14 cellular contexts compared by ENCODE assay signal in the genomic region with DNA sequence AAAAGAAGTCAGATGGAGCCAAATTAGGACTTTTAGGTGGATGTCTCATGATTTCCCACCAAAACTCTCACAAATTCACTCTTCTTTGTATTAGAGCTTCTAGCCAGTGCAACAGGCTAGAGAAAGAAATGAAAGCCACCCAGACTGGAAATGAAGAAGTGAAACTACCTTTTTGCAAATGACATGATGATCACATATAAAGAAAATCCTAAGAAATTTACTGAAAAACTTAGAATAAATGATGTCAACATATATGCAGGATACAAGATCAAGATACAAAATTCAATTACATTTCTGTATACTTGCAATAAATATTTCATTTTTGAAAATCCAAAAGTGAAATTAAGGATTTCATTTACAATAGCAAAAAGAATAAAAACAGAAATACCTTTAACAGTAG.
DNase-seq lines count a peak whose midpoint lies in the region; ATAC-seq and TF ChIP-seq lines count a peak whose summit lies in the region.
"Had no signal": no experiment of that assay in that cellular context is flagged by ENCODE, and none has a peak within 500 bp of the region (broad histone marks: within the 10 kb centered on the region; RNA-seq: fewer than 3 reads in every experiment).

No MANE protein-coding gene starts in this region.

- H3K79me2 ChIP-seq in Loucy (ENCODE audit: insufficient read depth, low read length) = peaks cover 63% of the 10 kb centered on the region
- H3K79me2 ChIP-seq in neural progenitor cell (ENCODE audit: low read depth) = peaks cover 78% of the 10 kb centered on the region

- peaks cover 9% of the 10 kb centered on the region for H3K4me1 Mint-ChIP-seq in neural progenitor cell
- no peaks in the 10 kb centered on the region for H3K4me1 Mint-ChIP-seq in endodermal cell

- H3K27me3 ChIP-seq in Loucy (ENCODE audit: insufficient read depth, low read length, poor library complexity, severe bottlenecking) (no peaks in the 10 kb centered on the region), neural progenitor cell (no peaks in the 10 kb centered on the region), endodermal cell (ENCODE audit: control insufficient read depth, insufficient read depth, low read length, poor library complexity, severe bottlenecking) (no peaks in the 10 kb centered on the region), SJCRH30 (no peaks in the 10 kb centered on the region)
- H3K27me3 ChIP-seq: heart right ventricle, neutrophil had no signal

- peak; percentile 18 for ATAC-seq in GM21825 (IDR thresholded peaks at IDR 0.05; ENCODE audit: unreplicated experiment)
- ATAC-seq: heart right ventricle had no signal

- H3K27ac ChIP-seq in neural progenitor cell (peak overlapping the region; percentile 63), endodermal cell (ENCODE audit: low read depth, low read length) (no peak overlapping the region), SJCRH30 (no peak overlapping the region)
- H3K27ac ChIP-seq: 22Rv1, heart right ventricle, neutrophil had no signal

- H4K20me1 ChIP-seq in Loucy (ENCODE audit: insufficient read depth, low read length, poor library complexity, severe bottlenecking) (no peaks in the 10 kb centered on the region), neural progenitor cell (ENCODE audit: low read depth) (peaks cover 78% of the 10 kb centered on the region)

- no peak for TF ChIP-seq CTCF in Loucy (conservative IDR thresholded peaks at IDR 0.05; ENCODE audit: low read length)
- TF ChIP-seq CTCF in neural progenitor cell (IDR thresholded peaks at IDR 0.05) = no peak
- no peak for TF ChIP-seq CTCF in endodermal cell (conservative IDR thresholded peaks at IDR 0.05)

- H3K4me3 Mint-ChIP-seq in neural progenitor cell = no peak overlapping the region
- H3K4me3 Mint-ChIP-seq in endodermal cell = no peak overlapping the region

- H3K36me3 ChIP-seq in Loucy (ENCODE audit: insufficient read depth, low read length) = peaks cover 58% of the 10 kb centered on the region
- peaks cover 49% of the 10 kb centered on the region for H3K36me3 ChIP-seq in neural progenitor cell
- peaks cover 94% of the 10 kb centered on the region for H3K36me3 ChIP-seq in endodermal cell (ENCODE audit: control insufficient read depth, insufficient read depth, low read length)
- peaks cover 2% of the 10 kb centered on the region; the same call in 1 of the 2 replicates for H3K36me3 ChIP-seq in SJCRH30

- peak overlapping the region; percentile 47 for H3K4me2 ChIP-seq in Loucy (ENCODE audit: low read depth, low read length, poor library complexity, severe bottlenecking)
- H3K4me2 ChIP-seq in neural progenitor cell = no peak overlapping the region

- H3K36me3 Mint-ChIP-seq in neural progenitor cell (peaks cover 83% of the 10 kb centered on the region), endodermal cell (ENCODE audit: low read depth) (peaks cover 72% of the 10 kb centered on the region)

- H3F3A ChIP-seq in Loucy (ENCODE audit: low read depth) (peaks cover 25% of the 10 kb centered on the region), neural progenitor cell (ENCODE audit: low read depth) (peaks cover 50% of the 10 kb centered on the region)

- no peaks in the 10 kb centered on the region for H3K9me2 ChIP-seq in Loucy (replicated peaks; ENCODE audit: low read depth, low read length)

- H3K4me1 ChIP-seq in Loucy (ENCODE audit: insufficient read depth, low read length, poor library complexity, severe bottlenecking) = peaks cover 87% of the 10 kb centered on the region
- peaks cover 3% of the 10 kb centered on the region for H3K4me1 ChIP-seq in neural progenitor cell
- no peaks in the 10 kb centered on the region for H3K4me1 ChIP-seq in endodermal cell (ENCODE audit: control insufficient read depth, insufficient read depth, low read length)
- H3K4me1 ChIP-seq in SJCRH30 = peaks cover 15% of the 10 kb centered on the region

- H3K9me3 ChIP-seq in Loucy (ENCODE audit: insufficient read depth, low read depth, low read length) (no peaks in the 10 kb centered on the region), neural progenitor cell (ENCODE audit: low read depth) (no peaks in the 10 kb centered on the region), endodermal cell (ENCODE audit: control insufficient read depth, low read length) (peaks cover 17% of the 10 kb centered on the region), SJCRH30 (replicated peaks) (no peaks in the 10 kb centered on the region)
- H3K9me3 ChIP-seq: heart right ventricle, neutrophil had no signal

- H3K9me3 Mint-ChIP-seq in neural progenitor cell (peaks cover 7% of the 10 kb centered on the region), endodermal cell (peaks cover 2% of the 10 kb centered on the region)

- H3K27ac Mint-ChIP-seq in neural progenitor cell (no peak overlapping the region), endodermal cell (no peak overlapping the region)

- H3K4me3 ChIP-seq in Loucy (ENCODE audit: low read length, poor library complexity, severe bottlenecking) = peak overlapping the region; percentile 24
- H3K4me3 ChIP-seq in neural progenitor cell = no peak overlapping the region
- H3K4me3 ChIP-seq in endodermal cell (ENCODE audit: low read length) = no peak overlapping the region
- H3K4me3 ChIP-seq in SJCRH30 = no peak overlapping the region
- H3K4me3 ChIP-seq: heart right ventricle had no signal

- DNase-seq in NOMO-1 (lab: John Stamatoyannopoulos, UW; ENCODE audit: unreplicated experiment in 2 of 2) (peak; percentile 51 to 68), NOMO-1 treated with dmso at 0.1 percent for 144 hours (lab: John Stamatoyannopoulos, UW; ENCODE audit: unreplicated experiment) (no peak), neural progenitor cell (ENCODE audit: low spot score) (no peak), endodermal cell (no peak), hepatic stellate cell (ENCODE audit: low spot score) (no peak), SJCRH30 (no peak)
- DNase-seq: activated CD4-positive, alpha-beta T cell treated with anti-CD3 and anti-CD28 coated beads, Interleukin-2, amount 50 U/mL, for 1 hour; activated effector memory CD4-positive, alpha-beta T cell treated with Interleukin-2 at 50 U/mL for 16 hours; heart right ventricle; NCI-H2029 had no signal

- no peak overlapping the region for H2AFZ ChIP-seq in Loucy (ENCODE audit: low read length)
- no peak overlapping the region for H2AFZ ChIP-seq in neural progenitor cell (replicated peaks)

- H3K9ac ChIP-seq in Loucy (ENCODE audit: low read depth, low read length, poor library complexity, severe bottlenecking) = peak overlapping the region; percentile 31
- H3K9ac ChIP-seq in neural progenitor cell = no peak overlapping the region
- H3K9ac ChIP-seq in endodermal cell (ENCODE audit: extremely low read depth, low read length, poor library complexity, severe bottlenecking) = no peak overlapping the region

- H3K27me3 Mint-ChIP-seq in neural progenitor cell (ENCODE audit: insufficient read depth, low read depth) = no peaks in the 10 kb centered on the region
- H3K27me3 Mint-ChIP-seq in endodermal cell (ENCODE audit: insufficient read depth) = no peaks in the 10 kb centered on the region

Comparison
In these comparisons a context has a peak if more than half of its experiments do, and no peak if none do; other contexts are left out.
1. DNase-seq: peak in NOMO-1 (2 of 2); none in NOMO-1 treated with dmso at 0.1 percent for 144 hours (single experiment), neural progenitor cell (single experiment), endodermal cell (single experiment), hepatic stellate cell (single experiment) and SJCRH30 (0 of 2).